Comparison of ENCODE assay signal across 8 cellular contexts in genomic region chr2:102226612-102227351, GRCh38. TPM values are rescaled to one million over a fixed set of nuclear protein-coding genes. Genes with fewer than 3 reads are reported as not detected.
DNase-seq lines count a peak whose midpoint lies in the region; ATAC-seq and TF ChIP-seq lines count a peak whose summit lies in the region.

No MANE protein-coding gene starts in this region.

- H3K79me2 ChIP-seq in Karpas-422 (ENCODE audit: low read length), result no peaks in the 10 kb centered on the region

- H3K9ac ChIP-seq in liver (ENCODE audit: low read depth in 1 of 2, low read length in 2 of 2), result peak overlapping the region in 1 of 2 donors; percentile 88
- H3K9ac ChIP-seq in Karpas-422 (ENCODE audit: low read length), result no peak overlapping the region

- H3K36me3 ChIP-seq in liver (ENCODE audit: control insufficient read depth in 4 of 4, insufficient read depth in 3 of 4, low read depth in 1 of 4, low read length in 3 of 4) (no peaks in the 10 kb centered on the region), thymus (ENCODE audit: control insufficient read depth, insufficient read depth) (no peaks in the 10 kb centered on the region), Karpas-422 (ENCODE audit: insufficient read depth, low read length) (no peaks in the 10 kb centered on the region)

- peak overlapping the region; percentile 85 for H3K27ac Mint-ChIP-seq in activated CD8-positive, alpha-beta memory T cell treated with anti-CD3 and anti-CD28 coated beads, Interleukin-2, amount 10 ng/mL, durations not matched to agents 7 days and 5 days

- H3K9me2 ChIP-seq in Karpas-422 (replicated peaks; ENCODE audit: insufficient read depth, low read length), result no peaks in the 10 kb centered on the region

- H3K4me3 ChIP-seq in astrocyte of the spinal cord (ENCODE audit: low read depth, low read length), result no peak overlapping the region
- no peak overlapping the region for H3K4me3 ChIP-seq in liver (ENCODE audit: low read depth in 1 of 3, low read length in 3 of 3)
- no peak overlapping the region for H3K4me3 ChIP-seq in thymus (ENCODE audit: low read length)
- no peak overlapping the region for H3K4me3 ChIP-seq in Karpas-422 (ENCODE audit: low read length)

- no peak for TF ChIP-seq RAD21 in liver (IDR thresholded peaks at IDR 0.05)

- peaks cover 7% of the 10 kb centered on the region for H3K9me3 Mint-ChIP-seq in activated CD8-positive, alpha-beta memory T cell treated with anti-CD3 and anti-CD28 coated beads, Interleukin-2, amount 10 ng/mL, durations not matched to agents 7 days and 5 days (ENCODE audit: low read depth)

- WGBS in liver, result 72% methylated on average over 6 of the region's 6 CpGs
- 92% methylated on average over 6 of the region's 6 CpGs for WGBS in thymus

- H3K4me1 ChIP-seq in liver (ENCODE audit: control insufficient read depth in 4 of 4, insufficient read depth in 4 of 4, low read length in 3 of 4) (peaks cover 0 to 3% (median 0%) of the 10 kb centered on the region in 4 donors), thymus (ENCODE audit: control insufficient read depth, insufficient read depth, low read length) (no peaks in the 10 kb centered on the region), Karpas-422 (ENCODE audit: low read length) (no peaks in the 10 kb centered on the region)

- H3K9me3 ChIP-seq in liver (ENCODE audit: control insufficient read depth in 4 of 4, low read length in 3 of 4) (no peaks in the 10 kb centered on the region), thymus (ENCODE audit: control insufficient read depth) (no peaks in the 10 kb centered on the region), Karpas-422 (ENCODE audit: low read length) (no peaks in the 10 kb centered on the region)

- H3K27me3 ChIP-seq in liver (ENCODE audit: control insufficient read depth in 4 of 4, insufficient read depth in 4 of 4, low read length in 3 of 4) (no peaks in the 10 kb centered on the region), thymus (ENCODE audit: control insufficient read depth, insufficient read depth) (no peaks in the 10 kb centered on the region), Karpas-422 (ENCODE audit: low read length) (no peaks in the 10 kb centered on the region)

- in situ Hi-C loops in astrocyte of the spinal cord (cut with HindIII; ENCODE audit: low sequenced_read_pairs), result no loop called here

- DNase-seq in activated CD8-positive, alpha-beta memory T cell treated with anti-CD3 and anti-CD28 coated beads, Interleukin-2, amount 10 ng/mL, durations not matched to agents 7 days and 5 days, result no peak
- DNase-seq in activated CD8-positive, alpha-beta memory T cell treated with anti-CD3 and anti-CD28 coated beads, Interleukin-2, amount 50 U/mL, for 48 hours, result no peak
- DNase-seq in astrocyte of the spinal cord (ENCODE audit: low read depth, low spot score) (peak; percentile 40), Karpas-422 (no peak)

- H3K4me3 Mint-ChIP-seq in activated CD8-positive, alpha-beta memory T cell treated with anti-CD3 and anti-CD28 coated beads, Interleukin-2, amount 10 ng/mL, durations not matched to agents 7 days and 5 days, result no peak overlapping the region

- H3K27me3 Mint-ChIP-seq in activated CD8-positive, alpha-beta memory T cell treated with anti-CD3 and anti-CD28 coated beads, Interleukin-2, amount 10 ng/mL, durations not matched to agents 7 days and 5 days, result peaks cover 4% of the 10 kb centered on the region

- H4K20me1 ChIP-seq in Karpas-422 (ENCODE audit: insufficient read depth, low read depth, low read length), result no peaks in the 10 kb centered on the region

- no peak overlapping the region for H2AFZ ChIP-seq in Karpas-422 (ENCODE audit: low read length)

- ATAC-seq in activated CD8-positive, alpha-beta memory T cell treated with anti-CD3 and anti-CD28 coated beads, Interleukin-2, amount 10 ng/mL, durations not matched to agents 7 days and 5 days, result no peak
- ATAC-seq in HG02571 (IDR thresholded peaks at IDR 0.05; ENCODE audit: unreplicated experiment), result no peak
- ATAC-seq in HG03097 (IDR thresholded peaks at IDR 0.05; ENCODE audit: low FRiP score, unreplicated experiment), result no peak

- peaks cover 15% of the 10 kb centered on the region for H3K36me3 Mint-ChIP-seq in activated CD8-positive, alpha-beta memory T cell treated with anti-CD3 and anti-CD28 coated beads, Interleukin-2, amount 10 ng/mL, durations not matched to agents 7 days and 5 days

- peak overlapping the region; percentile 75 to 85 for H3K27ac ChIP-seq in liver (ENCODE audit: low read depth in 1 of 2, low read length in 2 of 2)
- H3K27ac ChIP-seq in thymus (ENCODE audit: low read depth), result peak overlapping the region; percentile 52
- H3K27ac ChIP-seq in Karpas-422 (ENCODE audit: low read length), result no peak overlapping the region

- CTCF ChIA-PET in activated CD8-positive, alpha-beta memory T cell treated with anti-CD3 and anti-CD28 coated beads, Interleukin-2, amount 10 ng/mL, durations not matched to agents 7 days and 5 days (lab: Charles Lee), result interaction anchor here (1.2 kb wide), 1 partner anchor 21 kb away, joined by 3 read pairs; no protein-coding TSS in a partner anchor

- H3K4me2 ChIP-seq in Karpas-422 (ENCODE audit: low read depth, low read length, poor library complexity, severe bottlenecking), result no peak overlapping the region

- H3K4me1 Mint-ChIP-seq in activated CD8-positive, alpha-beta memory T cell treated with anti-CD3 and anti-CD28 coated beads, Interleukin-2, amount 10 ng/mL, durations not matched to agents 7 days and 5 days, result peaks cover 55% of the 10 kb centered on the region

- TF ChIP-seq CTCF in astrocyte of the spinal cord (IDR thresholded peaks at IDR 0.05; ENCODE audit: low read depth, low read length), result no peak
- TF ChIP-seq CTCF in liver (IDR thresholded peaks at IDR 0.05; ENCODE audit: low read depth, low read length, missing input control), result no peak

TF ChIP-seq in liver, 16 proteins besides CTCF, POLR2A, EP300 and RAD21 (continues in another document):
- TF ChIP-seq ATF3 (IDR thresholded peaks at IDR 0.05) (no peak), EGR1 (IDR thresholded peaks at IDR 0.05; ENCODE audit: low read depth in 2 of 2) (no peak), REST (IDR thresholded peaks at IDR 0.05) (no peak), ZBTB33 (IDR thresholded peaks at IDR 0.05) (no peak), MAX (IDR thresholded peaks at IDR 0.05) (no peak), NR2F2 (IDR thresholded peaks at IDR 0.05) (no peak), GABPA (IDR thresholded peaks at IDR 0.05 in 1 of 2, conservative IDR thresholded peaks at IDR 0.05 in 1 of 2) (no peak), RXRA (IDR thresholded peaks at IDR 0.05) (no peak), YY1 (IDR thresholded peaks at IDR 0.05) (no peak), FOXA1 (IDR thresholded peaks at IDR 0.05) (no peak), SP1 (IDR thresholded peaks at IDR 0.05) (no peak), HNF4A (conservative IDR thresholded peaks at IDR 0.05) (no peak), FOXA2 (IDR thresholded peaks at IDR 0.05) (no peak), HNF4G (IDR thresholded peaks at IDR 0.05) (no peak)

RNA-seq across cellular contexts. Expression of gene IL1RL2, which starts 40.0 kb away (rescaled TPM):
- total RNA-seq in activated CD8-positive, alpha-beta memory T cell treated with anti-CD3 and anti-CD28 coated beads, Interleukin-2, amount 10 ng/mL, durations not matched to agents 7 days and 5 days, result not detected
- total RNA-seq in liver, result 1 to 10 TPM in 1 of 2 donors, under 1 TPM in 1; 0.98 to 1.3 TPM
- 1 to 10 TPM; 1.3 to 2.0 TPM for polyA plus RNA-seq in liver
- polyA plus RNA-seq in thymus, result 1.1 TPM
- not detected in 2 replicates for total RNA-seq in Karpas-422 (2014; rRNA removed; shearing (Covaris generic); ENCODE audit: low replicate concordance)
